19 cellular contexts compared by ENCODE assay signal in the genomic region with DNA sequence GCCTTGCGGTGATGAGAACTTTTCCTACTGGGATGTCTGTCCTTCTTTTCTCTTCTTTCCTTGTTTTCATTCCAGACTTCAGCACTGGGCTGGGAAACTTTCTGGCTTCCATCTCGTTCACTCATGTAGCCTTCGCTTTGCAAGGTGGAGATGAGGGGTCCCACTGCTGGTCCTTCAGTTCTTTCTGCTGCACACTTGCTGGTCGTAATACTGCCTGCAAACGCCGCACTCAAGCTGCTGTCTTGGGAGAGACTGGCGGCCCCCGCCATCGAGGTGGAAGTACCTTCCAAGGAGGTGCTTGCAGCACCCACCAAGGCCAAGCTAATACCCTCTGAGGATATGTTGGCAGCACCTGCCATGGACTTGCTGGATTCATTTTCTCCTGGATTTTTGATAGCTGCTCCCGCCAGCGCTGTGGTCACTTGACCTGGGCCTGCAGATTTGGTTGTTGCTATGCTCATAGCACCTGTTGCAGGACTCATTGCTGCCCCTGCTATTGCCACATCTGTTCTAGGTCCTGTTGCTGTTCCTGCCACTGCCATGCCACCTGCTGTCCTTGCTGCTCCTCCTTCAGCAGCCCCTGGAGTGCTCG. TPM values are rescaled to one million over a fixed set of nuclear protein-coding genes. Genes with fewer than 3 reads are reported as not detected.
"Had no signal": no experiment of that assay in that cellular context is flagged by ENCODE, and none has a peak within 500 bp of the region (broad histone marks: within the 10 kb centered on the region; RNA-seq: fewer than 3 reads in every experiment).

No MANE protein-coding gene starts in this region.

- H3K9me3 Mint-ChIP-seq: activated CD4-positive, alpha-beta memory T cell treated with anti-CD3 and anti-CD28 coated beads, Interleukin-2, amount 10 ng/mL, durations not matched to agents 7 days and 5 days; central memory CD8-positive, alpha-beta T cell; nephron; type B pancreatic cell had no signal

- H3K4me1 Mint-ChIP-seq: nephron had no signal

- H3K4me1 ChIP-seq: ascending aorta, lower lobe of right lung, prostate gland, testis had no signal

- H3K27ac Mint-ChIP-seq: activated CD4-positive, alpha-beta memory T cell treated with anti-CD3 and anti-CD28 coated beads, Interleukin-2, amount 10 ng/mL, durations not matched to agents 7 days and 5 days; nephron; type B pancreatic cell had no signal

- ATAC-seq: lower lobe of right lung, right cardiac atrium had no signal

- H3K4me3 Mint-ChIP-seq: activated CD4-positive, alpha-beta memory T cell treated with anti-CD3 and anti-CD28 coated beads, Interleukin-2, amount 10 ng/mL, durations not matched to agents 7 days and 5 days; central memory CD8-positive, alpha-beta T cell; nephron; type B pancreatic cell had no signal

- H3K27ac ChIP-seq: ascending aorta, coronary artery, lower lobe of right lung, prostate gland, testis had no signal

- H3K4me3 ChIP-seq: ascending aorta, coronary artery, lower lobe of right lung, prostate gland, testis had no signal

- H3K4me2 ChIP-seq: SK-N-SH had no signal

- H3K36me3 Mint-ChIP-seq: type B pancreatic cell had no signal

- H3K27me3 Mint-ChIP-seq: activated CD4-positive, alpha-beta memory T cell treated with anti-CD3 and anti-CD28 coated beads, Interleukin-2, amount 10 ng/mL, durations not matched to agents 7 days and 5 days; central memory CD8-positive, alpha-beta T cell had no signal

- H3K27me3 ChIP-seq: ascending aorta, testis had no signal

- H3K9ac ChIP-seq: SK-N-SH had no signal

- H3K9me3 ChIP-seq: ascending aorta, lower lobe of right lung, prostate gland, SK-N-SH, testis had no signal

- DNase-seq: activated CD4-positive, alpha-beta memory T cell treated with anti-CD3 and anti-CD28 coated beads, Interleukin-2, amount 10 ng/mL, durations not matched to agents 7 days and 5 days; activated CD4-positive, alpha-beta T cell treated with anti-CD3 and anti-CD28 coated beads for 1 hour; erythroblast; lower lobe of right lung; occipital lobe; right cardiac atrium; SK-N-SH; stimulated activated CD4-positive, alpha-beta T cell treated with anti-CD3 and anti-CD28 coated beads, Interleukin-2, amount 100 ng/mL, for 24 hours; testis had no signal

- H3K36me3 ChIP-seq: ascending aorta, lower lobe of right lung, prostate gland had no signal

RNA-seq across cellular contexts. Expression of gene GARIN3, which starts 3.0 kb away (rescaled TPM):
- total RNA-seq: ascending aorta, frontal cortex, lower lobe of right lung, mesenteric fat pad, occipital lobe, right cardiac atrium, skeletal muscle tissue had no signal
- polyA plus RNA-seq: keratinocyte, right cardiac atrium, SK-N-SH had no signal

RNA-seq across cellular contexts. Expression of gene ITK, which starts 17.6 kb away (rescaled TPM):
- total RNA-seq: frontal cortex had no signal
- polyA plus RNA-seq: keratinocyte, SK-N-SH had no signal
